14 cellular contexts compared by ENCODE assay signal in the genomic region with DNA sequence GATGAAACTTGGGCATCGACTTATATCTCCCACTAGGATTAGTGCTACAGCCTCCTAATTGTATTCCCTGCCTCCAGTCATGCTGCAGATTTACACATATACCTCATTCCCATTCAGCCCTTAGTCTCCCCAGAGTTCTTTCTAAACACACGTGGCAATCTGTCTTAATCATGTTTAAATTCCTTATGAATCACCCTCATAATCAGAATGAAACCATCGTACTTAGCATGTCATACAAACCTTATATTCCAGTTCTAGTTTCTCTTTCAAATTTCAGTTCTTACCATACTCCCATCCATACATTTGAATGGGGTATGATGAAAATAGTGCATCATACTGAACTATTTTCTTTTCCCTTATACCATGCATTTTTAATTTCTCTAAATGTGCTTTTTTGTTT. TPM values are rescaled to one million over a fixed set of nuclear protein-coding genes. Genes with fewer than 3 reads are reported as not detected.
DNase-seq lines count a peak whose midpoint lies in the region; ATAC-seq, FAIRE-seq and TF ChIP-seq lines count a peak whose summit lies in the region.
"Had no signal": no experiment of that assay in that cellular context is flagged by ENCODE, and none has a peak within 500 bp of the region (broad histone marks: within the 10 kb centered on the region; RNA-seq: fewer than 3 reads in every experiment).

No MANE protein-coding gene starts in this region.

- no peak for TF ChIP-seq CTCF in fibroblast of villous mesenchyme (IDR thresholded peaks at IDR 0.05; ENCODE audit: insufficient read depth, low read depth, low read length)

- FAIRE-seq in GM19239 (lab: Jason Lieb, UNC): no peak
- FAIRE-seq: D721Med, K562 had no signal

- H3K4me3 ChIP-seq in fibroblast of villous mesenchyme (ENCODE audit: low read depth, low read length): no peak overlapping the region
- H3K4me3 ChIP-seq: esophagus muscularis mucosa, K562 had no signal

- DNase-seq in fibroblast of villous mesenchyme (ENCODE audit: low read depth) (peak; percentile 15), NCI-H2171 (lab: John Stamatoyannopoulos, UW) (no peak), D341Med (ENCODE audit: low spot score) (no peak), GM19239 (ENCODE audit: insufficient read length, low spot score) (no peak), globus pallidus (ENCODE audit: low spot score) (no peak)
- DNase-seq: activated T-cell treated with anti-CD3 and anti-CD28 coated beads for 4 hours, NCI-H2029 treated with DMSO at 0.1 percent for 48 hours had no signal

- peak; percentile 66 for ATAC-seq in GM18867 (IDR thresholded peaks at IDR 0.05; ENCODE audit: unreplicated experiment)
- peak; percentile 91 for ATAC-seq in GM21717 (IDR thresholded peaks at IDR 0.05; ENCODE audit: unreplicated experiment)
- ATAC-seq in HG03520 (IDR thresholded peaks at IDR 0.05; ENCODE audit: unreplicated experiment): peak; percentile 92
- ATAC-seq: K562 had no signal

RNA-seq across cellular contexts. Expression of a gene that starts 6.0 kb away (rescaled TPM):
- total RNA-seq in fibroblast of villous mesenchyme: not detected in 2 replicates
- total RNA-seq: esophagus muscularis mucosa, K562, neural crest cell had no signal

RNA-seq across cellular contexts. Expression of a gene that starts 11.4 kb away (rescaled TPM):
- total RNA-seq in fibroblast of villous mesenchyme: not detected in 2 replicates
- total RNA-seq: esophagus muscularis mucosa, K562, neural crest cell had no signal

RNA-seq across cellular contexts. Expression of a gene that starts 19.6 kb away (rescaled TPM):
- not detected in 2 replicates for total RNA-seq in fibroblast of villous mesenchyme
- total RNA-seq: esophagus muscularis mucosa, K562, neural crest cell had no signal

RNA-seq across cellular contexts. Expression of a gene that starts 35.4 kb away (rescaled TPM):
- 0.64 and 0.86 TPM in 2 replicates for total RNA-seq in fibroblast of villous mesenchyme
- total RNA-seq: esophagus muscularis mucosa had no signal

RNA-seq across cellular contexts. Expression of a gene that starts 57.4 kb away (rescaled TPM):
- 0.32 and 0.43 TPM in 2 replicates for total RNA-seq in fibroblast of villous mesenchyme
